ENCODE assay signal across 24 cellular contexts in genomic region chr2:9686061-9686460, GRCh38.
"Had no signal": no experiment of that assay in that cellular context is flagged by ENCODE, and none has a peak within 500 bp of the region (broad histone marks: within the 10 kb centered on the region; RNA-seq: fewer than 3 reads in every experiment).

No MANE protein-coding gene starts in this region.

- H3K27me3 ChIP-seq: breast epithelium, esophagus muscularis mucosa, neutrophil, ovary had no signal

- H3K36me3 Mint-ChIP-seq: activated naive CD8-positive, alpha-beta T cell treated with anti-CD3 and anti-CD28 coated beads for 36 hours; natural killer cell treated with Interleukin-12 subunit alpha and Interleukin-12 subunit beta and Interleukin-15 and Interleukin-18, amount 100 ng/mL, for 72 hours; stimulated activated naive B cell treated with anti-CD40 and anti-IgM and Interleukin-4, amounts not matched to agents 10 μg/mL and 1 μg/mL and 100 μg/mL, for 72 hours; type B pancreatic cell had no signal

- H3K9me3 ChIP-seq: breast epithelium, esophagus muscularis mucosa, left ventricle myocardium inferior, neutrophil, ovary, prostate gland, thoracic aorta had no signal

- H3K9me3 Mint-ChIP-seq: activated naive CD8-positive, alpha-beta T cell treated with anti-CD3 and anti-CD28 coated beads for 36 hours; activated T-cell treated with anti-CD3 and anti-CD28 coated beads, Interleukin-2, amount 50 U/mL, for 4 hours; central memory CD8-positive, alpha-beta T cell; effector memory CD8-positive, alpha-beta T cell; natural killer cell treated with Interleukin-12 subunit alpha and Interleukin-12 subunit beta and Interleukin-15 and Interleukin-18, amount 100 ng/mL, for 72 hours; stimulated activated naive B cell treated with anti-CD40 and anti-IgM and Interleukin-4, amounts not matched to agents 10 μg/mL and 1 μg/mL and 100 μg/mL, for 72 hours; T-helper 2 cell treated with Interferon-gamma antibody and Interleukin-4, amounts not matched to agents 5 μg/mL and 100 μg/mL, for 36 hours; type B pancreatic cell had no signal

- H3K4me3 ChIP-seq: breast epithelium, esophagus muscularis mucosa, left ventricle myocardium inferior, ovary, prostate gland, thoracic aorta had no signal

- H3K27ac Mint-ChIP-seq: activated naive CD8-positive, alpha-beta T cell treated with anti-CD3 and anti-CD28 coated beads for 36 hours; effector memory CD8-positive, alpha-beta T cell; natural killer cell treated with Interleukin-12 subunit alpha and Interleukin-12 subunit beta and Interleukin-15 and Interleukin-18, amount 100 ng/mL, for 72 hours; stimulated activated naive B cell treated with anti-CD40 and anti-IgM and Interleukin-4, amounts not matched to agents 10 μg/mL and 1 μg/mL and 100 μg/mL, for 72 hours; T-helper 2 cell treated with Interferon-gamma antibody and Interleukin-4, amounts not matched to agents 5 μg/mL and 100 μg/mL, for 36 hours; type B pancreatic cell had no signal

- H3K4me3 Mint-ChIP-seq: activated naive CD8-positive, alpha-beta T cell treated with anti-CD3 and anti-CD28 coated beads for 36 hours; activated T-cell treated with anti-CD3 and anti-CD28 coated beads, Interleukin-2, amount 50 U/mL, for 4 hours; central memory CD8-positive, alpha-beta T cell; effector memory CD8-positive, alpha-beta T cell; natural killer cell treated with Interleukin-12 subunit alpha and Interleukin-12 subunit beta and Interleukin-15 and Interleukin-18, amount 100 ng/mL, for 72 hours; stimulated activated naive B cell treated with anti-CD40 and anti-IgM and Interleukin-4, amounts not matched to agents 10 μg/mL and 1 μg/mL and 100 μg/mL, for 72 hours; T-helper 2 cell treated with Interferon-gamma antibody and Interleukin-4, amounts not matched to agents 5 μg/mL and 100 μg/mL, for 36 hours; type B pancreatic cell had no signal

- H3K27ac ChIP-seq: breast epithelium, esophagus muscularis mucosa, left ventricle myocardium inferior, neutrophil, ovary, prostate gland, thoracic aorta, WERI-Rb-1 had no signal

- ATAC-seq: activated T-cell treated with anti-CD3 and anti-CD28 coated beads, Interleukin-2, amount 50 U/mL, for 4 hours; effector memory CD8-positive, alpha-beta T cell; natural killer cell treated with Interleukin-12 subunit alpha and Interleukin-12 subunit beta and Interleukin-15 and Interleukin-18, amount 100 ng/mL, for 72 hours; stimulated activated naive B cell treated with anti-CD40 and anti-IgM and Interleukin-4, amounts not matched to agents 10 μg/mL and 1 μg/mL and 100 μg/mL, for 72 hours had no signal

- H3K27me3 Mint-ChIP-seq: activated naive CD8-positive, alpha-beta T cell treated with anti-CD3 and anti-CD28 coated beads for 36 hours; central memory CD8-positive, alpha-beta T cell; effector memory CD8-positive, alpha-beta T cell; natural killer cell treated with Interleukin-12 subunit alpha and Interleukin-12 subunit beta and Interleukin-15 and Interleukin-18, amount 100 ng/mL, for 72 hours; type B pancreatic cell had no signal

- H3K4me1 ChIP-seq: breast epithelium, esophagus muscularis mucosa, prostate gland had no signal

- DNase-seq: activated CD4-positive, alpha-beta T cell treated with anti-CD3 and anti-CD28 coated beads for 1 hour; activated CD8-positive, alpha-beta memory T cell treated with anti-CD3 and anti-CD28 coated beads for 24 hours; activated CD8-positive, alpha-beta memory T cell treated with anti-CD3 and anti-CD28 coated beads, Interleukin-2, amount 50 U/mL, for 48 hours; activated naive CD4-positive, alpha-beta T cell treated with Interleukin-2 at 50 U/mL for 16 hours; activated naive CD8-positive, alpha-beta T cell treated with anti-CD3 and anti-CD28 coated beads for 36 hours; activated T-cell treated with anti-CD3 and anti-CD28 coated beads, Interleukin-2, amount 50 U/mL, for 4 hours; effector memory CD8-positive, alpha-beta T cell; glutamatergic neuron; hippocampal formation; left ventricle myocardium inferior; ovary; stimulated activated CD4-positive, alpha-beta T cell treated with anti-CD3 and anti-CD28 coated beads, Interleukin-2, amount 100 ng/mL, for 48 hours; stimulated activated CD8-positive, alpha-beta memory T cell treated with anti-CD3 and anti-CD28 coated beads, Interleukin-4, amount 100 ng/mL, for 48 hours; stimulated activated naive B cell treated with anti-CD40 and anti-IgM and Interleukin-4, amounts not matched to agents 10 μg/mL and 1 μg/mL and 100 μg/mL, for 72 hours; WERI-Rb-1 had no signal

- H3K36me3 ChIP-seq: breast epithelium, esophagus muscularis mucosa, left ventricle myocardium inferior, neutrophil, ovary, prostate gland, thoracic aorta, WERI-Rb-1 had no signal
